ENCODE assay signal across 1 cellular context in genomic region chr10:103281753-103282152, GRCh38.
TF ChIP-seq lines count a peak whose summit lies in the region.

No MANE protein-coding gene starts in this region.

TF ChIP-seq in H1, 55 proteins besides CTCF, POLR2A, EP300 and RAD21 (continued from another document):
- TF ChIP-seq JUND (IDR thresholded peaks at IDR 0.05; ENCODE audit: low read length) (0 out of 2 replicates have a peak, but pooled peaks have one; percentile 22), TCF12 (IDR thresholded peaks at IDR 0.05; ENCODE audit: low read depth, low read length) (peak; percentile 94), EZH2 (IDR thresholded peaks at IDR 0.05; ENCODE audit: low read depth, low read length, severe bottlenecking) (peak; percentile 36), ATF3 (IDR thresholded peaks at IDR 0.05; ENCODE audit: insufficient read depth, low read depth, low read length) (no peak), YY1 (IDR thresholded peaks at IDR 0.05; ENCODE audit: low read depth, low read length) (peak; percentile 97), MAFK (IDR thresholded peaks at IDR 0.05; ENCODE audit: low read depth, low read length) (no peak), MAX (IDR thresholded peaks at IDR 0.05) (peak; percentile 92), CHD7 (IDR thresholded peaks at IDR 0.05; ENCODE audit: insufficient replicate concordance, low read length) (no peak), SP2 (IDR thresholded peaks at IDR 0.05; ENCODE audit: low read length) (no peak), SIRT6 (IDR thresholded peaks at IDR 0.05; ENCODE audit: low read length) (no peak), GTF2F1 (IDR thresholded peaks at IDR 0.05; ENCODE audit: borderline replicate concordance, low read depth, low read length) (no peak), SUZ12 (IDR thresholded peaks at IDR 0.05; ENCODE audit: low read length) (no peak), SIN3A (conservative IDR thresholded peaks at IDR 0.05 in 1 of 2, IDR thresholded peaks at IDR 0.05 in 1 of 2; ENCODE audit: low read depth in 1 of 2, low read length in 2 of 2) (peak in 1 of 2 experiments; percentile 93; a peak in 2 of 4 replicates), NANOG (IDR thresholded peaks at IDR 0.05; ENCODE audit: insufficient read depth, low read depth, low read length, poor library complexity, severe bottlenecking) (peak; percentile 3), TEAD4 (IDR thresholded peaks at IDR 0.05; ENCODE audit: low read depth, low read length) (no peak), BACH1 (IDR thresholded peaks at IDR 0.05; ENCODE audit: low read length) (no peak), RBBP5 (IDR thresholded peaks at IDR 0.05; ENCODE audit: borderline replicate concordance, low read depth, low read length) (peak; percentile 90; the same call in 1 of the 2 replicates), POU5F1 (IDR thresholded peaks at IDR 0.05; ENCODE audit: low read depth, low read length) (no peak), USF2 (IDR thresholded peaks at IDR 0.05; ENCODE audit: low read length) (no peak), E2F6 (IDR thresholded peaks at IDR 0.05) (no peak), KDM5A (IDR thresholded peaks at IDR 0.05; ENCODE audit: low read length) (no peak), KDM1A (IDR thresholded peaks at IDR 0.05; ENCODE audit: borderline replicate concordance, low read length) (no peak), RNF2 (IDR thresholded peaks at IDR 0.05; ENCODE audit: borderline replicate concordance, low read depth, low read length, missing control alignments, poor library complexity, severe bottlenecking) (no peak), JUN (IDR thresholded peaks at IDR 0.05; ENCODE audit: low read depth, low read length) (no peak), POLR2AphosphoS5 (IDR thresholded peaks at IDR 0.05; ENCODE audit: low read depth, low read length) (peak; percentile 85), PHF8 (conservative IDR thresholded peaks at IDR 0.05; ENCODE audit: low read depth, low read length) (no peak), GABPA (IDR thresholded peaks at IDR 0.05; ENCODE audit: borderline replicate concordance, insufficient read depth, low read length) (0 out of 2 replicates have a peak, but pooled peaks have one; percentile 35), CREB1 (IDR thresholded peaks at IDR 0.05) (0 out of 2 replicates have a peak, but pooled peaks have one; percentile 45), ATF2 (IDR thresholded peaks at IDR 0.05; ENCODE audit: low read length) (0 out of 2 replicates have a peak, but pooled peaks have one; percentile 37), TAF7 (optimal IDR thresholded peaks at IDR 0.05; ENCODE audit: borderline replicate concordance, low read depth, low read length) (peak; percentile 67), CTBP2 (IDR thresholded peaks at IDR 0.05; ENCODE audit: borderline replicate concordance, insufficient read depth, insufficient read length, low read length) (no peak), SP4 (IDR thresholded peaks at IDR 0.05; ENCODE audit: low read length) (peak; percentile 70; the same call in 1 of the 2 replicates), CHD2 (IDR thresholded peaks at IDR 0.05; ENCODE audit: low read length) (peak; percentile 71), HDAC6 (IDR thresholded peaks at IDR 0.05; ENCODE audit: low read depth, low read length) (no peak), RFX5 (IDR thresholded peaks at IDR 0.05; ENCODE audit: borderline replicate concordance, low read depth, low read length) (no peak), CEBPB (IDR thresholded peaks at IDR 0.05; ENCODE audit: low read depth, low read length) (no peak), KDM4A (IDR thresholded peaks at IDR 0.05; ENCODE audit: low read depth, low read length, severe bottlenecking) (no peak), TBP (IDR thresholded peaks at IDR 0.05; ENCODE audit: low read depth, low read length) (peak; percentile 44; the same call in 1 of the 2 replicates), RXRA (IDR thresholded peaks at IDR 0.05; ENCODE audit: insufficient read depth, low read depth, low read length) (no peak), SRF (IDR thresholded peaks at IDR 0.05; ENCODE audit: low read depth, low read length) (no peak), CBX8 (IDR thresholded peaks at IDR 0.05; ENCODE audit: borderline replicate concordance, low read depth, low read length) (no peak), EGR1 (IDR thresholded peaks at IDR 0.05; ENCODE audit: borderline replicate concordance, low read depth, low read length) (no peak), CHD1 (IDR thresholded peaks at IDR 0.05; ENCODE audit: low read depth, low read length) (no peak), NRF1 (IDR thresholded peaks at IDR 0.05; ENCODE audit: low read depth, low read length) (no peak), BRCA1 (IDR thresholded peaks at IDR 0.05; ENCODE audit: low read depth, low read length) (no peak), FOSL1 (IDR thresholded peaks at IDR 0.05; ENCODE audit: insufficient read depth, low read depth, low read length) (no peak), SP1 (IDR thresholded peaks at IDR 0.05; ENCODE audit: low read depth, low read length) (peak; percentile 72; the same call in 1 of the 2 replicates), CBX5 (IDR thresholded peaks at IDR 0.05; ENCODE audit: low read depth, low read length) (no peak), BCL11A (IDR thresholded peaks at IDR 0.05; ENCODE audit: low read depth in 2 of 2, low read length in 2 of 2) (no peak), SIX5 (IDR thresholded peaks at IDR 0.05; ENCODE audit: low read depth, low read length) (no peak), ASH2L (IDR thresholded peaks at IDR 0.05; ENCODE audit: low read length) (peak; percentile 94), ZNF274 (IDR thresholded peaks at IDR 0.05; ENCODE audit: borderline replicate concordance, extremely low read depth, low read length) (no peak), HDAC2 (IDR thresholded peaks at IDR 0.05; ENCODE audit: borderline replicate concordance in 1 of 2, low read depth in 2 of 2, low read length in 2 of 2) (peak; percentile 74 to 83; a peak in 1 of 4 replicates)
